10 cellular contexts compared by ENCODE assay signal in the genomic region with DNA sequence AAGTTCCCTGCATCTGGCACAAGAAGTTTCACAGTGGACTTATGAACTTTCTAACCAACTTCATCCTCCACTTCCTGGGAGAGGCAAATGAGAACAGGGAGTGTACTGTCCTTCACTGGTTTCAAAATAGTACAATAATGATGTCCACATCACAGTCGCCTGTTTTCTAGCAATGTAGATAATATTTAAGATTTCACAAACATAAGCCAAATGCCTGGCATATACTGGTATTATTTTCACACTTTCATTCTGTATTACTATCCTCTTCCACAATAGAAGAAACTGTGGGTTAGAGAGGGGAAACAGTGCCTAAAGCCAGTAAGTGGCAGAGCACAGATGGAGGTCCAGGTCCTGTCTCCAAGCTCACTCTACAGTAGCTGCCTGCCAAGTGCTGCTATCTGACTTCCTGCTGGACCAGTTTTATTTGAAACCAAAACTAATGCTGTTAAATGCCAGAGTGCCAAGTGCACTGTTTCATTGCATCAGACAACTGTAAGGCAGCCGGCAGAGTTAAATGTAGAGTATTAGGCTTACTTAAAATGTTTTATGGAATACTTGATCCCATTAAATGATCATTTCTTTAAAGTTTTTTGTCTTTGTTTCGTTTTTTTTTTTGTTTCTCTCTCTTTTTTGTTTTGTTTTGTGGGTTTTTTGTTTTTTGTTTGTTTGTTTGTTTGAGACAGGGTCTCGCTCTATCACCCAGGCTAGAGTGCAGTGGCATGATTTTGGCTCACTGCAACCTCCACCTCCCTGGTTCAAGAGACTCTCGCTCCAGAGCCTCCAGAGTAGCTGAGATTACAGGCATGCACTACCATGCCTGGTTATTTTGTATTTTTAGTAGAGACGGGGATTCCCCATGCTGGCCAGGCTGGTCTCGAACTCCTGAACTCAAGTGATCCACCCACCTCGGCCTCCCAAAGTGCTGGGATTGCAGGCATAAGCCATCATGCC. TPM values are rescaled to one million over a fixed set of nuclear protein-coding genes. Genes with fewer than 3 reads are reported as not detected.
A peak's percentile ranks its signal among the peaks of the same experiment; 100 is the strongest.
DNase-seq lines count a peak whose midpoint lies in the region; ATAC-seq and TF ChIP-seq lines count a peak whose summit lies in the region.
"Had no signal": no experiment of that assay in that cellular context is flagged by ENCODE, and none has a peak within 500 bp of the region (broad histone marks: within the 10 kb centered on the region; RNA-seq: fewer than 3 reads in every experiment).

No MANE protein-coding gene starts in this region.

- no peaks in the 10 kb centered on the region for H3K27me3 Mint-ChIP-seq in activated naive CD8-positive, alpha-beta T cell treated with anti-CD3 and anti-CD28 coated beads for 36 hours

- H3K4me1 ChIP-seq in upper lobe of left lung = peaks cover 6 to 15% (median 11%) of the 10 kb centered on the region in 4 donors

- H3K4me3 Mint-ChIP-seq in activated naive CD8-positive, alpha-beta T cell treated with anti-CD3 and anti-CD28 coated beads for 36 hours = no peak overlapping the region

- WGBS in upper lobe of left lung, 2 donors = 43 to 66% methylated on average over 8 of the region's 8 CpGs

- peaks cover 3% of the 10 kb centered on the region for H3K4me1 Mint-ChIP-seq in activated naive CD8-positive, alpha-beta T cell treated with anti-CD3 and anti-CD28 coated beads for 36 hours

- H3K27ac Mint-ChIP-seq in activated naive CD8-positive, alpha-beta T cell treated with anti-CD3 and anti-CD28 coated beads for 36 hours = peak overlapping the region; percentile 38

- H3K36me3 ChIP-seq in upper lobe of left lung = no peaks in the 10 kb centered on the region
- H3K36me3 ChIP-seq: cardiac muscle cell had no signal

- H3K9me3 ChIP-seq in upper lobe of left lung = no peaks in the 10 kb centered on the region

- H3K4me3 ChIP-seq in upper lobe of left lung = no peak overlapping the region
- H3K4me3 ChIP-seq: cardiac muscle cell had no signal

- DNase-seq in NCI-H82 (lab: John Stamatoyannopoulos, UW) (peak; percentile 53), NCI-H82 treated with DMSO at 0.1 percent for 48 hours (lab: John Stamatoyannopoulos, UW; ENCODE audit: unreplicated experiment) (no peak), iPS-NIHi11 (ENCODE audit: low spot score) (peak; percentile 33), upper lobe of left lung (peak in 1 of 2 donors; percentile 84), OCI-M2 (lab: John Stamatoyannopoulos, UW; ENCODE audit: unreplicated experiment) (no peak), Ammon's horn (ENCODE audit: low spot score) (no peak), substantia nigra (lab: John Stamatoyannopoulos, UW) (no peak)
- no peak for DNase-seq in activated naive CD8-positive, alpha-beta T cell treated with anti-CD3 and anti-CD28 coated beads for 36 hours
- DNase-seq: NCI-H2227 treated with DMSO at 0.1 percent for 48 hours had no signal

- H3K36me3 Mint-ChIP-seq in activated naive CD8-positive, alpha-beta T cell treated with anti-CD3 and anti-CD28 coated beads for 36 hours = no peaks in the 10 kb centered on the region

- peak overlapping the region in 2 of 4 donors; percentile 31 to 58 for H3K27ac ChIP-seq in upper lobe of left lung
- H3K27ac ChIP-seq in substantia nigra (ENCODE audit: low read depth, low read length, poor library complexity, severe bottlenecking) = no peak overlapping the region
- H3K27ac ChIP-seq: cardiac muscle cell had no signal

- no peaks in the 10 kb centered on the region for H3K27me3 ChIP-seq in upper lobe of left lung

- no peaks in the 10 kb centered on the region for H3K9me3 Mint-ChIP-seq in activated naive CD8-positive, alpha-beta T cell treated with anti-CD3 and anti-CD28 coated beads for 36 hours

- TF ChIP-seq CTCF in upper lobe of left lung (IDR thresholded peaks at IDR 0.05) = no peak

- ATAC-seq in upper lobe of left lung (ENCODE audit: low FRiP score in 2 of 2) = peak; percentile 81 to 85

- TF ChIP-seq POLR2A in upper lobe of left lung (IDR thresholded peaks at IDR 0.05) = no peak

- no peak for TF ChIP-seq EP300 in upper lobe of left lung (IDR thresholded peaks at IDR 0.05)

RNA-seq across cellular contexts. Expression of gene COBLL1, which starts 15.1 kb away (rescaled TPM):
- total RNA-seq in activated naive CD8-positive, alpha-beta T cell treated with anti-CD3 and anti-CD28 coated beads for 36 hours = under 1 TPM; 0.28 to 0.45 TPM
- 100 to 1,000 TPM in 2 of 6 donors, 10 to 100 TPM in 4; 64.3 to 128 (median 90.1) TPM for total RNA-seq in upper lobe of left lung

Comparison
In these comparisons a context has a peak if more than half of its experiments do, and no peak if none do; other contexts are left out.
1. DNase-seq: peak in NCI-H82 (single experiment) and iPS-NIHi11 (single experiment); none in NCI-H82 treated with DMSO at 0.1 percent for 48 hours (single experiment), activated naive CD8-positive, alpha-beta T cell treated with anti-CD3 and anti-CD28 coated beads for 36 hours (single experiment), OCI-M2 (single experiment), Ammon's horn (single experiment) and substantia nigra (0 of 49).
2. RNA of gene COBLL1, which starts 15.1 kb away (total RNA-seq): 64.3 to 128 TPM in upper lobe of left lung; 0.28 to 0.45 TPM in activated naive CD8-positive, alpha-beta T cell treated with anti-CD3 and anti-CD28 coated beads for 36 hours; every median in the first group is over 10 times any median in the second.